ENCODE assay signal across 17 cellular contexts in the genomic region with DNA sequence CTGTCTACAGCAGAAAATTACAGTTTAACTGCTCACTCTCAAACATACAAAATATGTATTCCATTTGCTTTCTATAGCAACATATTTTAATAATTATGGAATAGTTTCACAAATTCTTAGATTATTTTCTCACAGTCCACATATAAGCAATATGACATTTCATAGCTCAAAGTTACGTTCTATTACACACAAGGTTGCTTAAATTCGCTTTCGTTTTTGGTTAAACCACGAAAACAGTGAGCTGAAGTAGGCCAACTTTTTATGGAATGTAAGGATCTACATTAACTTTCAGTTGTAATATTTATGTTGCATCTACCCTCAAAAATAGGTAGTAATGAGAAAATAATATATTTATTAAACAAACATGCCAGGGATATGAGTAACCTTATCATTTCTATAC.
A peak's percentile ranks its signal among the peaks of the same experiment; 100 is the strongest.
DNase-seq lines count a peak whose midpoint lies in the region; ATAC-seq and TF ChIP-seq lines count a peak whose summit lies in the region.
"Had no signal": no experiment of that assay in that cellular context is flagged by ENCODE, and none has a peak within 500 bp of the region (broad histone marks: within the 10 kb centered on the region; RNA-seq: fewer than 3 reads in every experiment).

No MANE protein-coding gene starts in this region.

- CTCF ChIA-PET in SK-N-SH (lab: Yijun Ruan, JAX): no interaction called here

- H2AFZ ChIP-seq in SK-N-SH (ENCODE audit: low read depth) (peak overlapping the region; percentile 48), SU-DHL-6 (ENCODE audit: low read depth, low read length, severe bottlenecking) (no peak overlapping the region)

- no peak for TF ChIP-seq EP300 in SK-N-SH (IDR thresholded peaks at IDR 0.05; ENCODE audit: borderline replicate concordance in 1 of 2, low read depth in 1 of 2, low read length in 1 of 2)

- H3F3A ChIP-seq in SK-N-SH (replicated peaks; ENCODE audit: insufficient read depth) (no peaks in the 10 kb centered on the region), SU-DHL-6 (ENCODE audit: insufficient read depth) (no peaks in the 10 kb centered on the region)

- no peaks in the 10 kb centered on the region for H3K27me3 Mint-ChIP-seq in naive thymus-derived CD8-positive, alpha-beta T cell

- no peaks in the 10 kb centered on the region for H3K36me3 ChIP-seq in SK-N-SH (replicated peaks in 1 of 2; ENCODE audit: control insufficient read depth in 1 of 2, insufficient read depth in 2 of 2, low read length in 1 of 2)
- no peaks in the 10 kb centered on the region for H3K36me3 ChIP-seq in MG63
- no peaks in the 10 kb centered on the region for H3K36me3 ChIP-seq in SU-DHL-6 (ENCODE audit: low read length)
- H3K36me3 ChIP-seq: BLaER1 treated with 17β-estradiol and CSF1 and Interleukin-3, amounts not matched to agents 10 nM and 100 nM had no signal

- no peak for TF ChIP-seq CTCF in SK-N-SH (IDR thresholded peaks at IDR 0.05)
- no peak for TF ChIP-seq CTCF in SU-DHL-6 (IDR thresholded peaks at IDR 0.05; ENCODE audit: insufficient read depth, low read length, poor library complexity, severe bottlenecking)

- H3K27me3 ChIP-seq in SK-N-SH (ENCODE audit: insufficient read depth) (no peaks in the 10 kb centered on the region), MG63 (no peaks in the 10 kb centered on the region), SU-DHL-6 (ENCODE audit: low read length) (no peaks in the 10 kb centered on the region)
- H3K27me3 ChIP-seq: BLaER1 treated with 17β-estradiol and CSF1 and Interleukin-3, amounts not matched to agents 10 nM and 100 nM had no signal

- 55% methylated on average over 4 of the region's 4 CpGs for WGBS in SK-N-SH (ENCODE audit: low lambda C conversion rate)

- H3K9me2 ChIP-seq in SK-N-SH (no peaks in the 10 kb centered on the region), SU-DHL-6 (replicated peaks; ENCODE audit: insufficient read depth, low read length) (no peaks in the 10 kb centered on the region)

- DNase-seq in SK-N-SH (no peak), MG63 (no peak), NOMO-1 treated with dmso at 0.1 percent for 144 hours (lab: John Stamatoyannopoulos, UW; ENCODE audit: unreplicated experiment) (no peak), NCI-H2081 treated with DMSO at 0.1 percent for 48 hours (lab: John Stamatoyannopoulos, UW) (no peak)
- DNase-seq in naive thymus-derived CD8-positive, alpha-beta T cell: no peak
- DNase-seq: ACHN; CD4-positive, CD25-positive, alpha-beta regulatory T cell; DMS53; H7; KG1 had no signal

- H3K4me2 ChIP-seq in SK-N-SH (no peak overlapping the region), SU-DHL-6 (ENCODE audit: low read depth, low read length, poor library complexity, severe bottlenecking) (peak overlapping the region; percentile 10)
- H3K4me2 ChIP-seq: BLaER1 treated with 17β-estradiol and CSF1 and Interleukin-3, amounts not matched to agents 10 nM and 100 nM; GM23338 had no signal

- H4K20me1 ChIP-seq in SK-N-SH (ENCODE audit: insufficient read depth): no peaks in the 10 kb centered on the region
- no peaks in the 10 kb centered on the region for H4K20me1 ChIP-seq in SU-DHL-6 (ENCODE audit: low read depth, low read length)
- H4K20me1 ChIP-seq: BLaER1 treated with 17β-estradiol and CSF1 and Interleukin-3, amounts not matched to agents 10 nM and 100 nM had no signal

- H3K27ac Mint-ChIP-seq in naive thymus-derived CD8-positive, alpha-beta T cell: no peak overlapping the region
- H3K27ac Mint-ChIP-seq: GM23338, IgD-negative memory B cell had no signal

- H3K36me3 Mint-ChIP-seq in naive thymus-derived CD8-positive, alpha-beta T cell: peaks cover 0 to 4% (median 2%) of the 10 kb centered on the region in 3 donors
- H3K36me3 Mint-ChIP-seq: CD4-positive, CD25-positive, alpha-beta regulatory T cell; IgD-negative memory B cell had no signal

- H3K79me2 ChIP-seq in SK-N-SH (ENCODE audit: insufficient read depth) (no peaks in the 10 kb centered on the region), SU-DHL-6 (ENCODE audit: insufficient read depth, low read length) (no peaks in the 10 kb centered on the region)

- no peak for TF ChIP-seq RAD21 in SK-N-SH (IDR thresholded peaks at IDR 0.05; ENCODE audit: low read length)

- H3K27ac ChIP-seq in SK-N-SH (ENCODE audit: low read depth in 2 of 2, low read length in 1 of 2) (no peak overlapping the region), SU-DHL-6 (ENCODE audit: low read depth, low read length) (no peak overlapping the region)
- H3K27ac ChIP-seq: 22Rv1; BLaER1 treated with 17β-estradiol and CSF1 and Interleukin-3, amounts not matched to agents 10 nM and 100 nM had no signal

- no peak overlapping the region for H3K4me3 Mint-ChIP-seq in naive thymus-derived CD8-positive, alpha-beta T cell
- H3K4me3 Mint-ChIP-seq: CD4-positive, CD25-positive, alpha-beta regulatory T cell; GM23338; IgD-negative memory B cell had no signal

- H3K9me3 ChIP-seq in SK-N-SH (no peaks in the 10 kb centered on the region), MG63 (no peaks in the 10 kb centered on the region), SU-DHL-6 (ENCODE audit: insufficient read depth, low read length) (no peaks in the 10 kb centered on the region)

- H3K9me3 Mint-ChIP-seq in naive thymus-derived CD8-positive, alpha-beta T cell: peaks cover 0 to 10% (median 4%) of the 10 kb centered on the region in 9 donors

- H3K9ac ChIP-seq in SK-N-SH (no peak overlapping the region), SU-DHL-6 (ENCODE audit: low read length) (no peak overlapping the region)
- H3K9ac ChIP-seq: BLaER1 treated with 17β-estradiol and CSF1 and Interleukin-3, amounts not matched to agents 10 nM and 100 nM had no signal

- H3K4me3 ChIP-seq in SK-N-SH (ENCODE audit: low read depth in 2 of 2, low read length in 1 of 2): no peak overlapping the region
- peak overlapping the region; percentile 39 for H3K4me3 ChIP-seq in MG63
- H3K4me3 ChIP-seq in SU-DHL-6 (ENCODE audit: insufficient read depth, low read length, poor library complexity, severe bottlenecking): no peak overlapping the region
- H3K4me3 ChIP-seq: BLaER1 treated with 17β-estradiol and CSF1 and Interleukin-3, amounts not matched to agents 10 nM and 100 nM; GM23338 had no signal

- no peak for ATAC-seq in SK-N-SH treated with all-trans-retinoic acid at 6 μM for 48 hours
- ATAC-seq in GM21717 (IDR thresholded peaks at IDR 0.05; ENCODE audit: unreplicated experiment): no peak
- ATAC-seq in naive thymus-derived CD8-positive, alpha-beta T cell: no peak
- ATAC-seq: GM23338 had no signal

- POLR2A ChIA-PET in SK-N-SH (lab: Yijun Ruan, JAX): no interaction called here
- POLR2A ChIA-PET in naive thymus-derived CD8-positive, alpha-beta T cell (lab: Charles Lee): no interaction called here

- peaks cover 0 to 6% (median 0%) of the 10 kb centered on the region in 4 donors for H3K4me1 Mint-ChIP-seq in naive thymus-derived CD8-positive, alpha-beta T cell
- H3K4me1 Mint-ChIP-seq: IgD-negative memory B cell had no signal

- H3K4me1 ChIP-seq in SK-N-SH (ENCODE audit: control insufficient read depth in 1 of 2, insufficient read depth in 2 of 2, low read depth in 1 of 2, low read length in 1 of 2): no peaks in the 10 kb centered on the region; a peak in 1 of 4 replicates
- H3K4me1 ChIP-seq: BLaER1 treated with 17β-estradiol and CSF1 and Interleukin-3, amounts not matched to agents 10 nM and 100 nM had no signal

TF ChIP-seq in SK-N-SH, 30 proteins besides CTCF, POLR2A, EP300 and RAD21:
- TF ChIP-seq NRF1 (IDR thresholded peaks at IDR 0.05; ENCODE audit: low read depth, low read length) (no peak), RFX5 (IDR thresholded peaks at IDR 0.05; ENCODE audit: low read length) (no peak), RCOR1 (IDR thresholded peaks at IDR 0.05; ENCODE audit: low read length) (no peak), YY1 (IDR thresholded peaks at IDR 0.05; ENCODE audit: low read depth) (no peak), GATA2 (CRISPR knock-in tag; IDR thresholded peaks at IDR 0.05) (no peak)
- TF ChIP-seq, protein P1, sequence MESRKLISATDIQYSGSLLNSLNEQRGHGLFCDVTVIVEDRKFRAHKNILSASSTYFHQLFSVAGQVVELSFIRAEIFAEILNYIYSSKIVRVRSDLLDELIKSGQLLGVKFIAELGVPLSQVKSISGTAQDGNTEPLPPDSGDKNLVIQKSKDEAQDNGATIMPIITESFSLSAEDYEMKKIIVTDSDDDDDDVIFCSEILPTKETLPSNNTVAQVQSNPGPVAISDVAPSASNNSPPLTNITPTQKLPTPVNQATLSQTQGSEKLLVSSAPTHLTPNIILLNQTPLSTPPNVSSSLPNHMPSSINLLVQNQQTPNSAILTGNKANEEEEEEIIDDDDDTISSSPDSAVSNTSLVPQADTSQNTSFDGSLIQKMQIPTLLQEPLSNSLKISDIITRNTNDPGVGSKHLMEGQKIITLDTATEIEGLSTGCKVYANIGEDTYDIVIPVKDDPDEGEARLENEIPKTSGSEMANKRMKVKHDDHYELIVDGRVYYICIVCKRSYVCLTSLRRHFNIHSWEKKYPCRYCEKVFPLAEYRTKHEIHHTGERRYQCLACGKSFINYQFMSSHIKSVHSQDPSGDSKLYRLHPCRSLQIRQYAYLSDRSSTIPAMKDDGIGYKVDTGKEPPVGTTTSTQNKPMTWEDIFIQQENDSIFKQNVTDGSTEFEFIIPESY (IDR thresholded peaks at IDR 0.05; ENCODE audit: borderline replicate concordance, low read depth): no peak

TF ChIP-seq in SK-N-SH treated with all-trans-retinoic acid at 6 μM for 48 hours, 23 proteins besides CTCF, POLR2A, EP300 and RAD21 (continues in another document):
- no peak for TF ChIP-seq OSR1 (CRISPR knock-in tag; IDR thresholded peaks at IDR 0.05)
- no peak for TF ChIP-seq TCF4 (CRISPR knock-in tag; IDR thresholded peaks at IDR 0.05; ENCODE audit: borderline replicate concordance)
- no peak for TF ChIP-seq RARB (CRISPR knock-in tag; IDR thresholded peaks at IDR 0.05)
- no peak for TF ChIP-seq ZC3H10 (CRISPR knock-in tag; IDR thresholded peaks at IDR 0.05)
- TF ChIP-seq BACH2 (CRISPR knock-in tag; IDR thresholded peaks at IDR 0.05; ENCODE audit: borderline replicate concordance): no peak
- TF ChIP-seq ZNF565 (CRISPR knock-in tag; conservative IDR thresholded peaks at IDR 0.05; ENCODE audit: low read depth): no peak
- no peak for TF ChIP-seq ZFP30 (CRISPR knock-in tag; IDR thresholded peaks at IDR 0.05)
- no peak for TF ChIP-seq ZNF70 (CRISPR knock-in tag; IDR thresholded peaks at IDR 0.05)
